22 cellular contexts compared by ENCODE assay signal in genomic region chr4:2451821-2452785, GRCh38. TPM values are rescaled to one million over a fixed set of nuclear protein-coding genes. Genes with fewer than 3 reads are reported as not detected.
DNase-seq lines count a peak whose midpoint lies in the region; ATAC-seq, FAIRE-seq and TF ChIP-seq lines count a peak whose summit lies in the region.
"Had no signal": no experiment of that assay in that cellular context is flagged by ENCODE, and none has a peak within 500 bp of the region (broad histone marks: within the 10 kb centered on the region; RNA-seq: fewer than 3 reads in every experiment).

No MANE protein-coding gene starts in this region.

- peak; percentile 12 for ATAC-seq in mucosa of descending colon
- ATAC-seq in stimulated activated effector memory CD8-positive, alpha-beta T cell treated with anti-CD3 and anti-CD28 coated beads, Interleukin-12 subunit alpha, Interleukin-12 subunit beta, amount 100 ng/mL, for 72 hours: peak; percentile 29
- ATAC-seq: PC-3 had no signal

- no peak for FAIRE-seq in frontal cortex (lab: Jason Lieb, UNC)
- FAIRE-seq: HTR-8/SVneo had no signal

- H4K20me1 ChIP-seq in Karpas-422 (ENCODE audit: insufficient read depth, low read depth, low read length): no peaks in the 10 kb centered on the region

- H3K4me3 ChIP-seq in H7 (ENCODE audit: insufficient read depth, low read depth, low read length) (no peak overlapping the region), coronary artery (no peak overlapping the region), mucosa of descending colon (no peak overlapping the region), Karpas-422 (ENCODE audit: low read length) (no peak overlapping the region)
- H3K4me3 ChIP-seq: HAP-1 had no signal

- no peak overlapping the region for H3K27ac Mint-ChIP-seq in stimulated activated effector memory CD8-positive, alpha-beta T cell treated with anti-CD3 and anti-CD28 coated beads, Interleukin-12 subunit alpha, Interleukin-12 subunit beta, amount 100 ng/mL, for 72 hours
- H3K27ac Mint-ChIP-seq in osteocyte (ENCODE audit: unreplicated experiment): no peak overlapping the region

- H3K27me3 ChIP-seq in H7 (ENCODE audit: control insufficient read depth, insufficient read depth, low read length) (no peaks in the 10 kb centered on the region), Karpas-422 (ENCODE audit: low read length) (no peaks in the 10 kb centered on the region)

- no peak overlapping the region for H3K4me2 ChIP-seq in Karpas-422 (ENCODE audit: low read depth, low read length, poor library complexity, severe bottlenecking)

- H3K36me3 ChIP-seq in H7 (replicated peaks; ENCODE audit: control insufficient read depth, insufficient read depth, low read length) (no peaks in the 10 kb centered on the region), mucosa of descending colon (ENCODE audit: low read depth) (no peaks in the 10 kb centered on the region), Karpas-422 (ENCODE audit: insufficient read depth, low read length) (no peaks in the 10 kb centered on the region)
- H3K36me3 ChIP-seq: HAP-1 had no signal

- H3K4me3 Mint-ChIP-seq in stimulated activated effector memory CD8-positive, alpha-beta T cell treated with anti-CD3 and anti-CD28 coated beads, Interleukin-12 subunit alpha, Interleukin-12 subunit beta, amount 100 ng/mL, for 72 hours: no peak overlapping the region
- no peak overlapping the region for H3K4me3 Mint-ChIP-seq in osteocyte (ENCODE audit: unreplicated experiment)

- H3K9ac ChIP-seq in Karpas-422 (ENCODE audit: low read length): no peak overlapping the region

- H3K27me3 Mint-ChIP-seq in osteocyte (ENCODE audit: unreplicated experiment): peaks cover 3% of the 10 kb centered on the region

- H3K36me3 Mint-ChIP-seq in stimulated activated effector memory CD8-positive, alpha-beta T cell treated with anti-CD3 and anti-CD28 coated beads, Interleukin-12 subunit alpha, Interleukin-12 subunit beta, amount 100 ng/mL, for 72 hours: no peaks in the 10 kb centered on the region
- no peaks in the 10 kb centered on the region for H3K36me3 Mint-ChIP-seq in osteocyte (ENCODE audit: unreplicated experiment)

- H3K9me2 ChIP-seq in Karpas-422 (replicated peaks; ENCODE audit: insufficient read depth, low read length): 0 out of 2 replicates have a peak, but pooled peaks cover 4% of the 10 kb centered on the region

- no peaks in the 10 kb centered on the region for H3K9me3 ChIP-seq in mucosa of descending colon
- H3K9me3 ChIP-seq in Karpas-422 (ENCODE audit: low read length): no peaks in the 10 kb centered on the region
- H3K9me3 ChIP-seq: HAP-1 had no signal

- TF ChIP-seq CTCF in coronary artery (IDR thresholded peaks at IDR 0.05) (no peak), mucosa of descending colon (IDR thresholded peaks at IDR 0.05) (no peak), osteocyte (IDR thresholded peaks at IDR 0.05) (no peak)

- H3K4me1 Mint-ChIP-seq in stimulated activated effector memory CD8-positive, alpha-beta T cell treated with anti-CD3 and anti-CD28 coated beads, Interleukin-12 subunit alpha, Interleukin-12 subunit beta, amount 100 ng/mL, for 72 hours: no peaks in the 10 kb centered on the region
- H3K4me1 Mint-ChIP-seq in osteocyte (ENCODE audit: unreplicated experiment): no peaks in the 10 kb centered on the region

- H3K79me2 ChIP-seq in Karpas-422 (ENCODE audit: low read length): no peaks in the 10 kb centered on the region

- H2AFZ ChIP-seq in Karpas-422 (ENCODE audit: low read length): no peak overlapping the region

- H3K9me3 Mint-ChIP-seq in stimulated activated effector memory CD8-positive, alpha-beta T cell treated with anti-CD3 and anti-CD28 coated beads, Interleukin-12 subunit alpha, Interleukin-12 subunit beta, amount 100 ng/mL, for 72 hours: no peaks in the 10 kb centered on the region
- H3K9me3 Mint-ChIP-seq in osteocyte (ENCODE audit: unreplicated experiment): no peaks in the 10 kb centered on the region

- peak; percentile 61 for DNase-seq in H7
- DNase-seq in coronary artery (ENCODE audit: low spot score): peak; percentile 68
- peak in 1 of 3 donors; percentile 35 for DNase-seq in mucosa of descending colon
- no peak for DNase-seq in stimulated activated effector memory CD8-positive, alpha-beta T cell treated with anti-CD3 and anti-CD28 coated beads, Interleukin-12 subunit alpha, Interleukin-12 subunit beta, amount 100 ng/mL, for 72 hours (ENCODE audit: low spot score in 2 of 2)
- no peak for DNase-seq in Karpas-422
- no peak for DNase-seq in osteocyte (ENCODE audit: extremely low spot score, unreplicated experiment)
- no peak for DNase-seq in NOMO-1 treated with DMSO at 0.1 percent for 48 hours (lab: John Stamatoyannopoulos, UW; ENCODE audit: unreplicated experiment)
- DNase-seq in frontal cortex (ENCODE audit: low spot score in 2 of 2): no peak
- DNase-seq: ACHN, COR-L47, GDM1, NCI-H1417 treated with DMSO at 0.1 percent for 48 hours, NCI-H1930, NCI-H226, NCI-H524, NCI-H82, PC-3, SIG-M5 had no signal

- no peaks in the 10 kb centered on the region for H3K4me1 ChIP-seq in mucosa of descending colon (ENCODE audit: low read depth)
- peaks cover 5% of the 10 kb centered on the region; the same call in 1 of the 2 replicates for H3K4me1 ChIP-seq in Karpas-422 (ENCODE audit: low read length)
- H3K4me1 ChIP-seq: HAP-1 had no signal

- intact Hi-C loops in mucosa of descending colon (cut with DNase I, micrococcal nuclease): loop anchor here in 1 of 2 donors (10.0 kb wide), 1 partner anchor 227 kb away; no protein-coding TSS in a partner anchor

- H3K27ac ChIP-seq in coronary artery (no peak overlapping the region), Karpas-422 (ENCODE audit: low read length) (no peak overlapping the region)
- H3K27ac ChIP-seq: RWPE1 had no signal

RNA-seq across cellular contexts. Expression of gene RNF4, which starts 16.8 kb away (rescaled TPM):
- total RNA-seq in H7 (2014; rRNA removed; shearing (Covaris generic)): 79.6 and 82.8 TPM in 2 replicates
- total RNA-seq in mucosa of descending colon: 10 to 100 TPM; 48.0 to 55.1 (median 51.9) TPM
- 67.6 and 84.8 TPM in 2 replicates for total RNA-seq in Karpas-422 (2014; rRNA removed; shearing (Covaris generic); ENCODE audit: low replicate concordance)
- 57.6 and 63.4 TPM in 2 replicates for total RNA-seq in osteocyte
- total RNA-seq in frontal cortex: 28.1 TPM

RNA-seq across cellular contexts. Expression of gene CFAP99, which starts 33.3 kb away (rescaled TPM):
- total RNA-seq in H7 (2014; rRNA removed; shearing (Covaris generic)): not detected in 2 replicates
- total RNA-seq in mucosa of descending colon (1 to 10 TPM; 1.2 to 1.3 (median 1.2) TPM), osteocyte (not detected in 2 replicates), frontal cortex (not detected)
- total RNA-seq in Karpas-422 (2014; rRNA removed; shearing (Covaris generic); ENCODE audit: low replicate concordance): 0.67 TPM in 1 of 2 replicates, not detected in the other
- total RNA-seq: Daoy, PC-3 had no signal

RNA-seq across cellular contexts. Expression of gene ZFYVE28, which starts 33.7 kb away (rescaled TPM):
- 2.1 and 5.7 TPM in 2 replicates for total RNA-seq in H7 (2014; rRNA removed; shearing (Covaris generic))
- 10 to 100 TPM; 32.4 to 56.4 (median 42.9) TPM for total RNA-seq in mucosa of descending colon
- 2.0 TPM in 2 replicates for total RNA-seq in Karpas-422 (2014; rRNA removed; shearing (Covaris generic); ENCODE audit: low replicate concordance)
- total RNA-seq in osteocyte: 3.3 and 3.4 TPM in 2 replicates
- total RNA-seq in frontal cortex: 3.7 TPM

Comparison
In these comparisons a context has a peak if more than half of its experiments do, and no peak if none do; other contexts are left out.
1. DNase-seq: peak in H7 (single experiment) and coronary artery (single experiment); none in stimulated activated effector memory CD8-positive, alpha-beta T cell treated with anti-CD3 and anti-CD28 coated beads, Interleukin-12 subunit alpha, Interleukin-12 subunit beta, amount 100 ng/mL, for 72 hours (0 of 2), Karpas-422 (single experiment), osteocyte (single experiment), NOMO-1 treated with DMSO at 0.1 percent for 48 hours (single experiment) and frontal cortex (0 of 2).